Comparison of ENCODE assay signal across 9 cellular contexts in the genomic region with DNA sequence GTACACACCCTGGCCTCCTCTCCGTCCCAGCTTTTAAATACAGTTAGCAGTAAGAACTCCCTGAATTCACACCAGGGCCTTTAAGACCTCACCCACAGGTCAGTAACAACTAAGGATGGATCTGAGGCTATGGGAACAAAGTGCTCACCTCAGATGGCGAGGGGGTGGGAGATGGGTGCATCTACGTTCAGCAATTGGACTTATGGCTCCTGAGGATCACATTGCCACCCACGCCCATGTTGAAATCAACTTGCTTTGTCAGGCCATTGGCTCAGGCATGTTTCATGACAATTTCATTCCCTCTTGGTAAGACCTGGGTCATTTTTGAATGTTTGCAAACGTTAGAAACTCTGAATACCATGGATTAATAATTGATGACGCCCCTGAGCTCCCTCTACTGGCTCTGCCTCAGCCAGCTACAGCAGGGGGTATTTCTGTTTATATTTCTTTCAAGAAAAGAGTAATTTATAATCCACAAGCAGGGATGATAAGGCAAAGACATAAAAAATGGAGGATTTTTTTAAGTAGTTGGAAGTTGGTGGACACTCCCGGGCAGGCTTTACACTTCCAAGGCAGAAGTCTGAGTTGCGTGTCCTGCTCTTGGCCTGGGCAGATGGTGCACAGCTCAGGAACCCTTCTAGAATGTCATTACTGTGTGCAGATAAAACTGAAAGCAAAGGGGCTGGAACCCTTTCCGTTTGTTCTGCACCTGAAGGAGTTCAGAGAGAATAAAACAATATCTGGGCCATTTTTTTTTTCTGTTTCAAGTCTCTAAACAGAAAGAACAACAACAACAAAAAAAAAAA. TPM values are rescaled to one million over a fixed set of nuclear protein-coding genes. Genes with fewer than 3 reads are reported as not detected.
DNase-seq lines count a peak whose midpoint lies in the region; ATAC-seq and TF ChIP-seq lines count a peak whose summit lies in the region.
"Had no signal": no experiment of that assay in that cellular context is flagged by ENCODE, and none has a peak within 500 bp of the region (broad histone marks: within the 10 kb centered on the region; RNA-seq: fewer than 3 reads in every experiment).

No MANE protein-coding gene starts in this region.

- ATAC-seq in HCT116 = no peak

- 79 to 83% methylated on average over 9 of the region's 9 CpGs for WGBS in lower leg skin, 2 donors

- no peaks in the 10 kb centered on the region for H3K9me3 ChIP-seq in HCT116 (ENCODE audit: control insufficient read depth in 1 of 2, insufficient read depth in 1 of 2, low read depth in 1 of 2, low read length in 2 of 2)
- H3K9me3 ChIP-seq in mucosa of rectum (ENCODE audit: control insufficient read depth in 2 of 2, low read length in 2 of 2) = no peaks in the 10 kb centered on the region
- no peaks in the 10 kb centered on the region for H3K9me3 ChIP-seq in WERI-Rb-1 (ENCODE audit: severe bottlenecking)
- H3K9me3 ChIP-seq in SJCRH30 (replicated peaks) = no peaks in the 10 kb centered on the region

- no peaks in the 10 kb centered on the region for H4K20me1 ChIP-seq in HCT116 (ENCODE audit: insufficient read depth)

- H3K4me3 ChIP-seq in GM12865 (ENCODE audit: low read depth, low read length) (no peak overlapping the region), HCT116 (replicated peaks in 1 of 2; ENCODE audit: low read depth in 1 of 2, low read length in 2 of 2) (no peak overlapping the region), mucosa of rectum (ENCODE audit: low read length in 2 of 2) (peak overlapping the region in 1 of 2 donors; percentile 35), lower leg skin (ENCODE audit: low read depth, poor library complexity, severe bottlenecking) (no peak overlapping the region), WERI-Rb-1 (ENCODE audit: low read depth, low read length) (no peak overlapping the region), SJCRH30 (no peak overlapping the region)
- H3K4me3 ChIP-seq: SK-N-MC had no signal

- H3K36me3 ChIP-seq in HCT116 (ENCODE audit: control insufficient read depth in 1 of 2, insufficient read depth in 2 of 2, low read length in 2 of 2) = no peaks in the 10 kb centered on the region
- H3K36me3 ChIP-seq in mucosa of rectum (ENCODE audit: control insufficient read depth in 2 of 2, insufficient read depth in 2 of 2, low read length in 2 of 2) = no peaks in the 10 kb centered on the region
- H3K36me3 ChIP-seq in WERI-Rb-1 = no peaks in the 10 kb centered on the region
- H3K36me3 ChIP-seq in SJCRH30 = no peaks in the 10 kb centered on the region

- H3K9ac ChIP-seq in HCT116 (ENCODE audit: low read length) = no peak overlapping the region
- peak overlapping the region in 1 of 2 donors; percentile 21 for H3K9ac ChIP-seq in mucosa of rectum (ENCODE audit: low read depth in 1 of 2, low read length in 2 of 2)

- TF ChIP-seq POLR2A in HCT116 (IDR thresholded peaks at IDR 0.05; ENCODE audit: borderline replicate concordance, extremely low read depth, insufficient read depth, insufficient read length) (no peak), lower leg skin (IDR thresholded peaks at IDR 0.05) (no peak)

- H2AFZ ChIP-seq in HCT116 (ENCODE audit: low read depth, low read length, poor library complexity, severe bottlenecking) = peak overlapping the region; percentile 69

- TF ChIP-seq CTCF in GM12865 (IDR thresholded peaks at IDR 0.05; ENCODE audit: insufficient read depth, low read depth, low read length, missing control alignments) (peak; percentile 20), HCT116 (IDR thresholded peaks at IDR 0.05 in 2 of 3, conservative IDR thresholded peaks at IDR 0.05 in 1 of 3; ENCODE audit: borderline replicate concordance in 1 of 3, insufficient read depth in 1 of 3, low read depth in 2 of 3, low read length in 2 of 3) (peak in 2 of 3 experiments; percentile 51 to 60; a peak in 5 of 6 replicates), lower leg skin (IDR thresholded peaks at IDR 0.05) (no peak), WERI-Rb-1 (IDR thresholded peaks at IDR 0.05; ENCODE audit: low read depth, low read length) (no peak)

- H3K27ac ChIP-seq in HCT116 (ENCODE audit: low read depth, low read length) (no peak overlapping the region), mucosa of rectum (ENCODE audit: low read depth in 2 of 2, low read length in 2 of 2) (peak overlapping the region; percentile 88 to 89), WERI-Rb-1 (no peak overlapping the region), SJCRH30 (no peak overlapping the region)
- H3K27ac ChIP-seq: SK-N-MC had no signal

- H3K27ac Mint-ChIP-seq in T-helper 1 cell treated with Interleukin-12 subunit alpha and Interleukin-12 subunit beta and Interleukin-4 antibody, amounts not matched to agents 30 μg/mL and 1 μg/mL, for 36 hours = peak overlapping the region; percentile 81

- intact Hi-C loops in HCT116 (cut with micrococcal nuclease) = no loop called here
- intact Hi-C loops in lower leg skin (cut with DNase I; ENCODE audit: low total_unique reads) = no loop called here

- CTCF ChIA-PET in HCT116 (lab: Charles Lee) = interaction anchor here (0.8 to 2.1 kb wide), 5 partner anchors 8 to 331 kb away, joined by 3 to 7 read pairs (median 4); partner anchors contain the start of gene LBR

- H3K4me1 Mint-ChIP-seq in T-helper 1 cell treated with Interleukin-12 subunit alpha and Interleukin-12 subunit beta and Interleukin-4 antibody, amounts not matched to agents 30 μg/mL and 1 μg/mL, for 36 hours (ENCODE audit: low read depth) = peaks cover 60% of the 10 kb centered on the region

- DNase-seq in GM12865 (ENCODE audit: low read depth) (peak; percentile 58), HCT116 (ENCODE audit: low read depth, low spot score) (no peak), lower leg skin (ENCODE audit: low spot score in 2 of 2) (no peak), WERI-Rb-1 (no peak), SJCRH30 (no peak), G401 (ENCODE audit: low spot score) (no peak)

- no peaks in the 10 kb centered on the region for H3K9me3 Mint-ChIP-seq in T-helper 1 cell treated with Interleukin-12 subunit alpha and Interleukin-12 subunit beta and Interleukin-4 antibody, amounts not matched to agents 30 μg/mL and 1 μg/mL, for 36 hours

- H3K9me2 ChIP-seq in HCT116 (ENCODE audit: insufficient read depth) = no peaks in the 10 kb centered on the region

- in situ Hi-C loops in G401 (cut with HindIII; ENCODE audit: low sequenced_read_pairs) = no loop called here

- RAD21 ChIA-PET in HCT116 (lab: Charles Lee; ENCODE audit: low non-redundant PET in 1 of 2, low total read pairs in 2 of 2, uncharacterized antibody in 2 of 2, unreplicated experiment in 2 of 2) = no interaction called here

- peaks cover 4% of the 10 kb centered on the region for H3K36me3 Mint-ChIP-seq in T-helper 1 cell treated with Interleukin-12 subunit alpha and Interleukin-12 subunit beta and Interleukin-4 antibody, amounts not matched to agents 30 μg/mL and 1 μg/mL, for 36 hours (ENCODE audit: low read depth)

- H3K4me3 Mint-ChIP-seq in T-helper 1 cell treated with Interleukin-12 subunit alpha and Interleukin-12 subunit beta and Interleukin-4 antibody, amounts not matched to agents 30 μg/mL and 1 μg/mL, for 36 hours = peak overlapping the region; percentile 71

- H3K79me2 ChIP-seq in HCT116 (ENCODE audit: insufficient read depth, low read length) = no peaks in the 10 kb centered on the region

- POLR2A ChIA-PET in HCT116 (lab: Charles Lee) = no interaction called here

- peak; percentile 25; the same call in 1 of the 2 replicates for TF ChIP-seq RAD21 in HCT116 (IDR thresholded peaks at IDR 0.05; ENCODE audit: low read depth)

- H3K4me1 ChIP-seq in HCT116 (ENCODE audit: control insufficient read depth in 1 of 2, insufficient read depth in 2 of 2, low read length in 2 of 2) (peaks cover 37 to 56% of the 10 kb centered on the region in 2 experiments), mucosa of rectum (ENCODE audit: control insufficient read depth in 2 of 2, insufficient read depth in 2 of 2, low read length in 2 of 2) (peaks cover 56 to 58% of the 10 kb centered on the region in 2 donors), SJCRH30 (peaks cover 11% of the 10 kb centered on the region)

- peak overlapping the region; percentile 6; the same call in 1 of the 2 replicates for H3K4me2 ChIP-seq in HCT116 (ENCODE audit: low read length)

- H3K27me3 ChIP-seq in HCT116 (ENCODE audit: insufficient read depth, low read length) (no peaks in the 10 kb centered on the region), mucosa of rectum (ENCODE audit: control insufficient read depth in 2 of 2, insufficient read depth in 2 of 2, low read length in 2 of 2) (no peaks in the 10 kb centered on the region), WERI-Rb-1 (ENCODE audit: insufficient read depth, low read depth, severe bottlenecking) (no peaks in the 10 kb centered on the region), SJCRH30 (no peaks in the 10 kb centered on the region)

- H3K27me3 Mint-ChIP-seq in T-helper 1 cell treated with Interleukin-12 subunit alpha and Interleukin-12 subunit beta and Interleukin-4 antibody, amounts not matched to agents 30 μg/mL and 1 μg/mL, for 36 hours (ENCODE audit: low read depth) = no peaks in the 10 kb centered on the region

- BruUV-seq in HCT116 (replicated peaks; lab: Mats Ljungman, UMichigan) = no TSS peak

TF ChIP-seq in HCT116, 20 proteins besides CTCF, POLR2A, EP300 and RAD21:
- TF ChIP-seq CBX3 (IDR thresholded peaks at IDR 0.05; ENCODE audit: low read depth) (no peak), SIN3A (IDR thresholded peaks at IDR 0.05; ENCODE audit: low read depth) (no peak), EZH2phosphoT487 (IDR thresholded peaks at IDR 0.05; ENCODE audit: borderline replicate concordance) (no peak), TCF7L2 (IDR thresholded peaks at IDR 0.05; ENCODE audit: borderline replicate concordance, extremely low read depth, insufficient read depth, insufficient read length) (no peak), YY1 (IDR thresholded peaks at IDR 0.05; ENCODE audit: extremely low read depth, insufficient replicate concordance, low read depth, low read length) (no peak), POLR2AphosphoS5 (IDR thresholded peaks at IDR 0.05; ENCODE audit: low read depth, low read length) (no peak)

RNA-seq across cellular contexts. Expression of gene LBR, which starts 13.7 kb away (rescaled TPM):
- total RNA-seq in HCT116 (2021; ENCODE audit: unreplicated experiment) = 97.4 TPM
- 19.3 and 32.1 TPM in 2 replicates for polyA plus RNA-seq in HCT116 (2012)
- 10 to 100 TPM; 16.4 to 47.7 (median 22.5) TPM for total RNA-seq in lower leg skin
- total RNA-seq in SJCRH30 (2014; rRNA removed; shearing (Covaris generic)) = 145 TPM in 2 replicates
- 31.6 and 49.1 TPM in 2 replicates for total RNA-seq in G401 (2014; rRNA removed; shearing (Covaris generic))

Comparison
In these comparisons a context has a peak if more than half of its experiments do, and no peak if none do; other contexts are left out.
1. CTCF ChIP-seq: peak in GM12865 (single experiment) and HCT116 (2 of 3); none in lower leg skin (0 of 3) and WERI-Rb-1 (single experiment).
2. H3K27ac ChIP-seq: peak in mucosa of rectum (2 of 2); none in HCT116 (single experiment), WERI-Rb-1 (single experiment) and SJCRH30 (single experiment).